22 cellular contexts compared by ENCODE assay signal in genomic region chr12:103677905-103678304, GRCh38.
"Had no signal": no experiment of that assay in that cellular context is flagged by ENCODE, and none has a peak within 500 bp of the region (broad histone marks: within the 10 kb centered on the region; RNA-seq: fewer than 3 reads in every experiment).

No MANE protein-coding gene starts in this region.

- H3K9me3 ChIP-seq: heart right ventricle, sigmoid colon, upper lobe of right lung had no signal

- H3K36me3 ChIP-seq: heart right ventricle, sigmoid colon, upper lobe of right lung had no signal

- H3K4me3 ChIP-seq: heart right ventricle, lung, sigmoid colon, smooth muscle cell, upper lobe of right lung had no signal

- DNase-seq: activated CD4-positive, alpha-beta T cell treated with anti-CD3 and anti-CD28 coated beads for 4 hours; activated CD4-positive, alpha-beta T cell treated with anti-CD3 and anti-CD28 coated beads, Interleukin-2, amount 50 U/mL, for 48 hours; activated CD4-positive, CD25-positive, alpha-beta regulatory T cell; activated effector memory CD4-positive, alpha-beta T cell treated with Interleukin-2 at 50 U/mL for 16 hours; activated naive CD4-positive, alpha-beta T cell treated with anti-CD3 and anti-CD28 coated beads for 36 hours; activated naive CD8-positive, alpha-beta T cell treated with anti-CD3 and anti-CD28 coated beads, Interleukin-2, amount 10 ng/mL, durations not matched to agents 7 days and 5 days; activated T-cell treated with anti-CD3 and anti-CD28 coated beads, Interleukin-2, amount 50 U/mL, for 72 hours; amygdala; cerebellar nuclear complex; cortex of kidney; heart right ventricle; kidney; retina; sigmoid colon; stimulated activated CD4-positive, alpha-beta T cell treated with anti-CD3 and anti-CD28 coated beads, Interleukin-4, amount 100 ng/mL, for 4 hours; stimulated activated naive CD8-positive, alpha-beta T cell treated with anti-CD3 and anti-CD28 coated beads, Interleukin-15, Interleukin-2, amounts not matched to agents 100 U/mL and 50 U/mL, for 24 hours; T-helper 17 cell; upper lobe of right lung had no signal

- ATAC-seq: activated T-cell treated with anti-CD3 and anti-CD28 coated beads, Interleukin-2, amount 50 U/mL, for 72 hours; heart right ventricle; left lobe of liver; natural killer cell treated with Interleukin-12 subunit alpha and Interleukin-12 subunit beta and Interleukin-15 and Interleukin-18, amount 100 ng/mL, for 72 hours; stimulated activated naive CD8-positive, alpha-beta T cell treated with anti-CD3 and anti-CD28 coated beads, Interleukin-15, Interleukin-2, amounts not matched to agents 100 U/mL and 50 U/mL, for 24 hours; T-helper 17 cell; upper lobe of right lung had no signal
